9 cellular contexts compared by ENCODE assay signal in the genomic region with DNA sequence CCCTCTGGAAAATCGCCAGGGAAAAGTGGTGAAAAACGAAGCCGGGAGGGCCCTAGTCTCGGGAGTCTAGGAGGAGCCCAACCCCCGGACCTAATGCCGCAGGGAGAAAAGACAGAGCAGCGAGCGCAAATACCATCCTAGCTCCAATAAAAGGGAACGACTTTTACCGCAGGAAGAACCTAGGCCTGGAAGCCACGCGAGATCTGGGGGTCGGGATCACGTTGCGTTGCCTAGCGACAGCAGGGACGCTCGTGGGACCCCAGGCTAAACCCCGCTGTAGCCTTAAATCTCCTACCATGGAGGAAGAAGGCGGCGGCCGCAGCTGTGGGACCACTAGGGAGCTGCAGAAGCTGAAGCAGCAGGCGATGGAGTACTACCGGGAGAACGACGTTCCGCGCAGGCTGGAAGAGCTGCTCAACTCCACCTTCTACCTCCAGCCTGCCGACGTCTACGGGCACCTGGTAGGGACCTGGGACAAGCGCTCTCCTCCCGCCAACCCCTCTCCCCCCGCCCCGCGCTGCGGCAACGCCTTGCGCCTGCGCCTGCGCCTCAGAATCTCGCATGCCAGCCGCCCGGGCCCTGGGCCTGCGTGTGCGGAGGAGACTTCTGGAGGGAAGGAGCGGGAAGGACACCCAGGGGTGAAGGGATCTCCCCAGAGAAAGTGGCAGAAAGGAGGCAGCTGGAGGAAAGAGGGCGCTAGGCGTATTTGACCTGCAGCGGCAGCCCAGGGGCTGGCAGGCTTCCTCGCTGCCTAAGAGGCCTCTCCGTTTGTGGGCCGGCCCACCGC. TPM values are rescaled to one million over a fixed set of nuclear protein-coding genes. Genes with fewer than 3 reads are reported as not detected.
DNase-seq lines count a peak whose midpoint lies in the region; ATAC-seq, FAIRE-seq and TF ChIP-seq lines count a peak whose summit lies in the region.
"Had no signal": no experiment of that assay in that cellular context is flagged by ENCODE, and none has a peak within 500 bp of the region (broad histone marks: within the 10 kb centered on the region; RNA-seq: fewer than 3 reads in every experiment).

Gene ENO4 (plus strand): TSS at position 229 of the 787 bp plus-strand sequence. CDS start 68 bp downstream, at position 297.

- TF ChIP-seq CTCF in GM12878 (IDR thresholded peaks at IDR 0.05 in 2 of 3, conservative IDR thresholded peaks at IDR 0.05 in 1 of 3; ENCODE audit: control insufficient read depth in 2 of 3, extremely low read depth in 1 of 3, insufficient read depth in 1 of 3, low read depth in 3 of 3, low read length in 3 of 3): no peak
- no peak for TF ChIP-seq CTCF in hepatocyte (IDR thresholded peaks at IDR 0.05; ENCODE audit: poor library complexity)
- no peak for TF ChIP-seq CTCF in psoas muscle (IDR thresholded peaks at IDR 0.05)

- POLR2A ChIA-PET in GM12878 (lab: Charles Lee): no interaction called here

- H3K27me3 ChIP-seq in GM12878 (replicated peaks in 1 of 2; ENCODE audit: control insufficient read depth in 2 of 2, insufficient read depth in 2 of 2, low read length in 1 of 2) (no peaks in the 10 kb centered on the region; a peak in 1 of 4 replicates), hepatocyte (no peaks in the 10 kb centered on the region), psoas muscle (ENCODE audit: insufficient read depth in 3 of 3, low read length in 2 of 3) (peaks cover 0 to 58% (median 16%) of the 10 kb centered on the region in 3 donors)

- peak within 1 kb of the TSS; percentile 81 for H3K27ac ChIP-seq in GM12878 (ENCODE audit: control insufficient read depth, insufficient read depth)
- H3K27ac ChIP-seq in hepatocyte: peak within 1 kb of the TSS; percentile 89
- H3K27ac ChIP-seq in psoas muscle: no peak within 1 kb of the TSS

- H3K4me2 ChIP-seq in GM12878 (ENCODE audit: control insufficient read depth, insufficient read depth) (peak within 1 kb of the TSS; percentile 86), hepatocyte (peak within 1 kb of the TSS; percentile 90)

- CTCF ChIA-PET in GM12878 (lab: Yijun Ruan, JAX): interaction anchor here (0.6 to 1.3 kb wide), 3 partner anchors 53 to 874 kb away, joined by 4 to 6 read pairs (median 4); no protein-coding TSS in a partner anchor

- H3K79me2 ChIP-seq in GM12878 (ENCODE audit: control insufficient read depth, insufficient read depth, low read length): no peaks in the 10 kb centered on the region; the same call in none of the 2 replicates
- no peaks in the 10 kb centered on the region for H3K79me2 ChIP-seq in hepatocyte

- no peak for TF ChIP-seq RAD21 in GM12878 (IDR thresholded peaks at IDR 0.05; ENCODE audit: insufficient read depth, low read depth, low read length)

- in situ Hi-C loops in GM12878 (cut with MboI) (no loop called here), KBM-7 (cut with MboI; ENCODE audit: low pct_unique_long_range_greater_than_20kb, low sequenced_read_pairs) (no loop called here)

- H3K9me2 ChIP-seq in hepatocyte (replicated peaks; ENCODE audit: insufficient read depth): no peaks in the 10 kb centered on the region

- H4K20me1 ChIP-seq in GM12878 (ENCODE audit: control insufficient read depth, insufficient read depth) (no peaks in the 10 kb centered on the region), hepatocyte (ENCODE audit: insufficient read depth, poor library complexity, severe bottlenecking) (no peaks in the 10 kb centered on the region)

- peak; percentile 48; the same call in 1 of the 2 replicates for TF ChIP-seq POLR2A in GM12878 (IDR thresholded peaks at IDR 0.05; ENCODE audit: low read depth, low read length)

- H3K36me3 ChIP-seq in GM12878 (ENCODE audit: control insufficient read depth in 2 of 2, insufficient read depth in 2 of 2, low read length in 1 of 2) (no peaks in the 10 kb centered on the region), hepatocyte (replicated peaks; ENCODE audit: insufficient read depth, low read depth) (no peaks in the 10 kb centered on the region), psoas muscle (ENCODE audit: insufficient read depth in 1 of 2, low read depth in 1 of 2) (no peaks in the 10 kb centered on the region)

- H3K4me3 ChIP-seq in GM12878 (peak within 1 kb of the TSS; percentile 76), hepatocyte (peak within 1 kb of the TSS; percentile 71), psoas muscle (peak within 1 kb of the TSS; percentile 60)

- no peak for FAIRE-seq in GM12878 (lab: Jason Lieb, UNC)

- BruUV-seq in GM12878 (replicated peaks; lab: Mats Ljungman, UMichigan): TSS peak; percentile 79

- 1% methylated on average over 52 of the region's 54 CpGs for WGBS in GM12878 (ENCODE audit: insufficient coverage, insufficient replicate concordance, low lambda C conversion rate, missing lambda C conversion rate)
- 2% methylated on average over 40 of the region's 54 CpGs for WGBS in hepatocyte (ENCODE audit: low lambda C conversion rate, missing lambda C conversion rate)
- WGBS in psoas muscle, 3 donors: 1 to 3% (median 2%) methylated on average over 53 to 54 of the region's 54 CpGs

- RAD21 ChIA-PET in GM12878 (lab: Charles Lee; ENCODE audit: unreplicated experiment): interaction anchor here (0.6 to 1.3 kb wide), 6 partner anchors 9 to 53 kb away, joined by 3 to 7 read pairs (median 4); no protein-coding TSS in a partner anchor

- H3K4me1 ChIP-seq in GM12878 (ENCODE audit: control insufficient read depth, insufficient read depth, low read length) (peaks cover 27% of the 10 kb centered on the region), hepatocyte (ENCODE audit: insufficient read depth) (peaks cover 16% of the 10 kb centered on the region), psoas muscle (no peaks in the 10 kb centered on the region)

- peak; percentile 62 for DNase-seq in COR-L47 (lab: John Stamatoyannopoulos, UW)
- DNase-seq in GM19240 (ENCODE audit: insufficient read length, low spot score): peak; percentile 23
- DNase-seq in NCI-H748 treated with DMSO at 0.1 percent for 48 hours (lab: John Stamatoyannopoulos, UW): peak; percentile 68
- peak; percentile 39 for DNase-seq in GM12878 (ENCODE audit: low read depth, low spot score)
- peak; percentile 92 for DNase-seq in hepatocyte (ENCODE audit: low spot score)
- peak; percentile 50 to 64 for DNase-seq in psoas muscle
- no peak for DNase-seq in KBM-7

- peak within 1 kb of the TSS; percentile 96 for H2AFZ ChIP-seq in GM12878 (ENCODE audit: control insufficient read depth, low read depth, low read length)
- peak within 1 kb of the TSS; percentile 91 for H2AFZ ChIP-seq in hepatocyte

- H3K9me3 ChIP-seq in GM12878 (replicated peaks; ENCODE audit: control insufficient read depth, insufficient read depth, low read length) (no peaks in the 10 kb centered on the region), hepatocyte (ENCODE audit: low read depth) (no peaks in the 10 kb centered on the region), psoas muscle (no peaks in the 10 kb centered on the region)

- H3K9ac ChIP-seq in GM12878 (ENCODE audit: control insufficient read depth, insufficient read depth, low read length): peak within 1 kb of the TSS; percentile 86

- intact Hi-C loops in GM12878 (cut with micrococcal nuclease; ENCODE audit: unreplicated experiment) (no loop called here), psoas muscle (cut with DNase I) (no loop called here)

- SMC1A ChIA-PET in GM12878 (lab: Charles Lee; ENCODE audit: uncharacterized antibody, unreplicated experiment): interaction anchor here (1.2 to 1.5 kb wide), 2 partner anchors 12 to 53 kb away, joined by 3 to 4 read pairs; no protein-coding TSS in a partner anchor

- TF ChIP-seq EP300 in GM12878 (IDR thresholded peaks at IDR 0.05; ENCODE audit: borderline replicate concordance in 1 of 2, control insufficient read depth in 1 of 2, low read depth in 2 of 2, low read length in 2 of 2): no peak

- ATAC-seq in HG03354 (IDR thresholded peaks at IDR 0.05; ENCODE audit: poor library complexity, severe bottlenecking, unreplicated experiment) (peak; percentile 71), GM12878 (peak; percentile 78), psoas muscle (peak in 3 of 4 donors; percentile 35 to 58 (median 53))

RNA-seq across cellular contexts. Expression of gene ENO4, which starts in this region (rescaled TPM):
- not detected in 2 replicates for total RNA-seq in GM12878 (2013; cell fraction: nucleolus; rRNA removed)
- 0.05 TPM in 1 of 2 replicates, not detected in the other for total RNA-seq in GM12878 (2014; rRNA removed)
- not detected in 2 replicates for total RNA-seq in GM12878 (2014; rRNA removed; fragmentation: Illumina TruSeq; extraction: Trizol)
- total RNA-seq in GM12878 (2021): not detected in 2 replicates
- polyA plus RNA-seq in GM12878 (2011; ENCODE audit: low read depth): not detected
- polyA plus RNA-seq in GM12878 (2011; rRNA removed): 0.12 TPM in 1 of 2 replicates, not detected in the other
- polyA plus RNA-seq in GM12878 (2011; cell fraction: cytosol; rRNA removed): not detected in 2 replicates
- not detected in 2 replicates for polyA plus RNA-seq in GM12878 (2011; cell fraction: nucleus; rRNA removed)
- polyA plus RNA-seq in GM12878 (2012): not detected in 2 replicates
- polyA plus RNA-seq in GM12878 (2014; fragmentation: Illumina TruSeq; extraction: Trizol): not detected in 2 replicates
- under 1 TPM in 1 of 2 experiments, not detected in 1; 0.37 TPM for polyA plus RNA-seq in GM12878 (2014; fragmentation: Nextera tagmentation; extraction: Ambion mirVana)
- polyA plus RNA-seq in GM12878 (2014; rRNA removed): 0.18 TPM in 1 of 2 replicates, not detected in the other
- polyA plus RNA-seq in GM12878 (2016; fragmentation: Nextera tagmentation; extraction: Ambion mirVana): not detected
- polyA minus RNA-seq in GM12878 (2011; rRNA and poly(A)+ RNA removed): not detected in 2 replicates
- not detected in 2 replicates for polyA minus RNA-seq in GM12878 (2011; cell fraction: cytosol; rRNA and poly(A)+ RNA removed)
- 0.12 TPM in 1 of 2 replicates, not detected in the other for polyA minus RNA-seq in GM12878 (2011; cell fraction: nucleus; rRNA and poly(A)+ RNA removed)
- total RNA-seq in hepatocyte: 0.28 and 0.43 TPM in 2 replicates
- polyA plus RNA-seq in hepatocyte: 0.24 and 0.75 TPM in 2 replicates
- total RNA-seq in psoas muscle: not detected
- not detected for polyA plus RNA-seq in psoas muscle
- total RNA-seq: activated CD8-positive, alpha-beta memory T cell treated with anti-CD3 and anti-CD28 coated beads for 36 hours had no signal

Comparison
In these comparisons a context has a peak if more than half of its experiments do, and no peak if none do; other contexts are left out.
1. Peak in DNase-seq, ATAC-seq, H3K4me3 ChIP-seq, H3K27ac ChIP-seq, H3K9ac ChIP-seq and H3K4me2 ChIP-seq in GM12878; RNA of the gene not detected or under 1 TPM.
2. Peak in DNase-seq, H3K4me3 ChIP-seq, H3K27ac ChIP-seq and H3K4me2 ChIP-seq in hepatocyte; RNA of the gene not detected or under 1 TPM.
3. Peak in DNase-seq, ATAC-seq and H3K4me3 ChIP-seq in psoas muscle; RNA of the gene not detected or under 1 TPM.